In genomic region chr3:128846501-128846900, GRCh38 we compare ENCODE assay signal across 8 cellular contexts. TPM values are rescaled to one million over a fixed set of nuclear protein-coding genes. Genes with fewer than 3 reads are reported as not detected.
DNase-seq lines count a peak whose midpoint lies in the region; ATAC-seq and TF ChIP-seq lines count a peak whose summit lies in the region.

No MANE protein-coding gene starts in this region.

- no peak for ATAC-seq in HG03439 (IDR thresholded peaks at IDR 0.05; ENCODE audit: unreplicated experiment)

- H3K36me3 ChIP-seq in DOHH2 (ENCODE audit: control insufficient read depth, low read length) = no peaks in the 10 kb centered on the region
- no peaks in the 10 kb centered on the region for H3K36me3 ChIP-seq in OCI-LY3 (replicated peaks; ENCODE audit: low read depth, low read length)
- no peaks in the 10 kb centered on the region for H3K36me3 ChIP-seq in effector memory CD4-positive, alpha-beta T cell (ENCODE audit: control insufficient read depth, insufficient read depth, low read length)
- H3K36me3 ChIP-seq in sigmoid colon = no peaks in the 10 kb centered on the region

- peak overlapping the region; percentile 70 for H3K9ac ChIP-seq in OCI-LY3 (ENCODE audit: low read length)

- H3K4me1 ChIP-seq in DOHH2 (ENCODE audit: control insufficient read depth, low read length) (peaks cover 16% of the 10 kb centered on the region), OCI-LY3 (ENCODE audit: low read length) (peaks cover 14% of the 10 kb centered on the region), sigmoid colon (peaks cover 0 to 16% (median 14%) of the 10 kb centered on the region in 4 donors)
- peaks cover 14% of the 10 kb centered on the region for H3K4me1 ChIP-seq in effector memory CD4-positive, alpha-beta T cell (ENCODE audit: control insufficient read depth, insufficient read depth, low read length, poor library complexity, severe bottlenecking)

- TF ChIP-seq CTCF in DOHH2 (IDR thresholded peaks at IDR 0.05; ENCODE audit: low read depth, low read length, poor library complexity, severe bottlenecking) (no peak), OCI-LY3 (IDR thresholded peaks at IDR 0.05; ENCODE audit: low read depth, low read length) (no peak), sigmoid colon (IDR thresholded peaks at IDR 0.05) (no peak)

- H3K4me2 ChIP-seq in DOHH2 (ENCODE audit: low read length) = peak overlapping the region; percentile 85
- peak overlapping the region; percentile 94 for H3K4me2 ChIP-seq in OCI-LY3 (ENCODE audit: low read length)

- H4K20me1 ChIP-seq in DOHH2 (ENCODE audit: control insufficient read depth, insufficient read depth, low read depth, low read length) (no peaks in the 10 kb centered on the region), OCI-LY3 (ENCODE audit: insufficient read depth, low read length) (no peaks in the 10 kb centered on the region)

- no peak for TF ChIP-seq POLR2A in sigmoid colon (IDR thresholded peaks at IDR 0.05)

- H2AFZ ChIP-seq in OCI-LY3 (ENCODE audit: low read depth, low read length) = peak overlapping the region; percentile 97

- DNase-seq in effector memory CD4-positive, alpha-beta T cell = no peak
- DNase-seq in sigmoid colon (no peak), kidney glomerular epithelial cell (lab: John Stamatoyannopoulos, UW) (no peak), GM19240 (ENCODE audit: insufficient read length, low spot score) (no peak)
- DNase-seq in activated effector memory CD4-positive, alpha-beta T cell treated with anti-CD3 and anti-CD28 coated beads, Interleukin-2, amount 50 U/mL, for 16 hours = no peak

- H3K9me2 ChIP-seq in DOHH2 (replicated peaks; ENCODE audit: control insufficient read depth, low read length) = no peaks in the 10 kb centered on the region

- no peaks in the 10 kb centered on the region for H3F3A ChIP-seq in DOHH2 (ENCODE audit: control insufficient read depth, insufficient read depth)

- H3K9me3 ChIP-seq in DOHH2 (ENCODE audit: control insufficient read depth, insufficient read depth, low read length) (no peaks in the 10 kb centered on the region), OCI-LY3 (ENCODE audit: insufficient read depth, low read length) (no peaks in the 10 kb centered on the region), sigmoid colon (no peaks in the 10 kb centered on the region)
- no peaks in the 10 kb centered on the region for H3K9me3 ChIP-seq in effector memory CD4-positive, alpha-beta T cell (ENCODE audit: control insufficient read depth, low read length)

- H3K27ac ChIP-seq in DOHH2 (ENCODE audit: low read depth, low read length) = no peak overlapping the region
- no peak overlapping the region for H3K27ac ChIP-seq in OCI-LY3 (ENCODE audit: low read length)
- H3K27ac ChIP-seq in effector memory CD4-positive, alpha-beta T cell (ENCODE audit: insufficient read depth, low read length, poor library complexity, severe bottlenecking) = peak overlapping the region; percentile 65
- peak overlapping the region; percentile 59 to 75 (median 70) for H3K27ac ChIP-seq in sigmoid colon

- intact Hi-C loops in sigmoid colon (cut with DNase I) = loop anchor here (1.0 to 2.0 kb wide), 2 partner anchors 166 to 229 kb away; no protein-coding TSS in a partner anchor

- no peak for TF ChIP-seq EP300 in sigmoid colon (IDR thresholded peaks at IDR 0.05)

- H3K79me2 ChIP-seq in DOHH2 (ENCODE audit: control insufficient read depth, low read length) = no peaks in the 10 kb centered on the region
- H3K79me2 ChIP-seq in OCI-LY3 (ENCODE audit: low read length) = no peaks in the 10 kb centered on the region

- 69 to 86% methylated on average over 13 of the region's 13 CpGs for WGBS in sigmoid colon, 2 donors

- H3K4me3 ChIP-seq in DOHH2 (ENCODE audit: low read length) = peak overlapping the region; percentile 68
- H3K4me3 ChIP-seq in OCI-LY3 (ENCODE audit: low read length) = peak overlapping the region; percentile 83
- H3K4me3 ChIP-seq in effector memory CD4-positive, alpha-beta T cell (ENCODE audit: insufficient read depth, low read depth, low read length, poor library complexity, severe bottlenecking) = peak overlapping the region; percentile 51
- H3K4me3 ChIP-seq in sigmoid colon = no peak overlapping the region

- H3K27me3 ChIP-seq in DOHH2 (ENCODE audit: control insufficient read depth, low read length) = no peaks in the 10 kb centered on the region
- H3K27me3 ChIP-seq in OCI-LY3 (ENCODE audit: low read depth, low read length) = no peaks in the 10 kb centered on the region
- no peaks in the 10 kb centered on the region for H3K27me3 ChIP-seq in effector memory CD4-positive, alpha-beta T cell (replicated peaks; ENCODE audit: control insufficient read depth, insufficient read depth, low read length, poor library complexity, severe bottlenecking)
- no peaks in the 10 kb centered on the region for H3K27me3 ChIP-seq in sigmoid colon

RNA-seq across cellular contexts. Expression of gene ACAD9, which starts 32.9 kb away (rescaled TPM):
- total RNA-seq in sigmoid colon = 10 to 100 TPM; 30.3 to 40.5 (median 34.4) TPM
- polyA plus RNA-seq in sigmoid colon = 10 to 100 TPM; 16.2 to 32.4 (median 18.5) TPM

Comparison
In these comparisons a context has a peak if more than half of its experiments do, and no peak if none do; other contexts are left out.
1. H3K27ac ChIP-seq: peak in effector memory CD4-positive, alpha-beta T cell (single experiment) and sigmoid colon (4 of 4); none in DOHH2 (single experiment) and OCI-LY3 (single experiment).
2. H3K4me3 ChIP-seq: peak in DOHH2 (single experiment), OCI-LY3 (single experiment) and effector memory CD4-positive, alpha-beta T cell (single experiment); none in sigmoid colon (0 of 4).